In genomic region chr2:31420936-31421335, GRCh38 we compare ENCODE assay signal across 1 cellular context.
TF ChIP-seq lines count a peak whose summit lies in the region.

No MANE protein-coding gene starts in this region.

TF ChIP-seq in WTC11, 78 proteins besides CTCF, POLR2A, EP300 and RAD21 (continued from another document):
- TF ChIP-seq ZNF281 (CRISPR knock-in tag; IDR thresholded peaks at IDR 0.05), result no peak
- no peak for TF ChIP-seq GRHL2 (CRISPR knock-in tag; IDR thresholded peaks at IDR 0.05; ENCODE audit: insufficient replicate concordance, severe bottlenecking)
- TF ChIP-seq TP53 (CRISPR knock-in tag; IDR thresholded peaks at IDR 0.05), result no peak
- no peak for TF ChIP-seq ZMAT4 (CRISPR knock-in tag; IDR thresholded peaks at IDR 0.05)
- no peak for TF ChIP-seq USF1 (CRISPR knock-in tag; IDR thresholded peaks at IDR 0.05)
- no peak for TF ChIP-seq FOXP1 (CRISPR knock-in tag; IDR thresholded peaks at IDR 0.05; ENCODE audit: borderline replicate concordance)
- no peak for TF ChIP-seq MYBL2 (CRISPR knock-in tag; IDR thresholded peaks at IDR 0.05)
